16 cellular contexts compared by ENCODE assay signal in genomic region chr7:88141025-88141424, GRCh38.
A peak's percentile ranks its signal among the peaks of the same experiment; 100 is the strongest.
DNase-seq lines count a peak whose midpoint lies in the region; TF ChIP-seq lines count a peak whose summit lies in the region.
"Had no signal": no experiment of that assay in that cellular context is flagged by ENCODE, and none has a peak within 500 bp of the region (broad histone marks: within the 10 kb centered on the region; RNA-seq: fewer than 3 reads in every experiment).

No MANE protein-coding gene starts in this region.

- H3K9me3 Mint-ChIP-seq in Calu3 (ENCODE audit: low read depth, unreplicated experiment) (no peaks in the 10 kb centered on the region), endothelial cell (ENCODE audit: unreplicated experiment) (no peaks in the 10 kb centered on the region), nephron progenitor cell (no peaks in the 10 kb centered on the region)
- H3K9me3 Mint-ChIP-seq: activated CD4-positive, alpha-beta T cell treated with anti-CD3 and anti-CD28 coated beads, Interleukin-2, amount 10 ng/mL, durations not matched to agents 24 days and 14 days; activated T-cell treated with anti-CD3 and anti-CD28 coated beads, Interleukin-2, amount 50 U/mL, for 24 hours; T-cell had no signal

- H4K20me1 ChIP-seq in osteoblast (ENCODE audit: insufficient read depth, low read length) = no peaks in the 10 kb centered on the region

- intact Hi-C loops in Calu3 (cut with micrococcal nuclease; ENCODE audit: unreplicated experiment) = no loop called here

- H3K4me1 ChIP-seq in NT2/D1 (ENCODE audit: insufficient read depth, insufficient read length) (no peaks in the 10 kb centered on the region), osteoblast (ENCODE audit: insufficient read depth, low read length) (no peaks in the 10 kb centered on the region)
- H3K4me1 ChIP-seq: HAP-1, heart left ventricle had no signal

- no peaks in the 10 kb centered on the region for H3K36me3 Mint-ChIP-seq in Calu3 (ENCODE audit: insufficient read depth, unreplicated experiment)
- H3K36me3 Mint-ChIP-seq in endothelial cell (ENCODE audit: low read depth, unreplicated experiment) = no peaks in the 10 kb centered on the region
- H3K36me3 Mint-ChIP-seq in nephron progenitor cell (ENCODE audit: low read depth) = no peaks in the 10 kb centered on the region

- H3K36me3 ChIP-seq in NT2/D1 (ENCODE audit: insufficient read depth, insufficient read length, low read length) (no peaks in the 10 kb centered on the region), osteoblast (ENCODE audit: insufficient read depth, low read length) (no peaks in the 10 kb centered on the region)
- H3K36me3 ChIP-seq: HAP-1, heart left ventricle, neutrophil had no signal

- DNase-seq in Calu3 (peak; percentile 29), NT2/D1 (ENCODE audit: low read depth, low spot score) (peak; percentile 15), endothelial cell (ENCODE audit: low spot score) (peak; percentile 4), nephron progenitor cell (peak; percentile 17), anterior cingulate cortex (lab: John Stamatoyannopoulos, UW) (no peak), osteoblast (ENCODE audit: insufficient read length, low spot score, missing footprints) (no peak), mesenteric fat pad (ENCODE audit: low spot score) (no peak), DMS153 (lab: John Stamatoyannopoulos, UW) (no peak)
- DNase-seq: activated CD4-positive, alpha-beta T cell treated with anti-CD3 and anti-CD28 coated beads, Interleukin-2, amount 10 ng/mL, durations not matched to agents 24 days and 14 days; activated T-cell treated with anti-CD3 and anti-CD28 coated beads, Interleukin-2, amount 50 U/mL, for 24 hours; heart left ventricle; NCI-H2171; T-cell had no signal

- TF ChIP-seq CTCF in Calu3 (IDR thresholded peaks at IDR 0.05; ENCODE audit: unreplicated experiment) = no peak
- no peak for TF ChIP-seq CTCF in endothelial cell (IDR thresholded peaks at IDR 0.05; ENCODE audit: unreplicated experiment)
- no peak for TF ChIP-seq CTCF in nephron progenitor cell (IDR thresholded peaks at IDR 0.05)
- TF ChIP-seq CTCF in osteoblast (IDR thresholded peaks at IDR 0.05; ENCODE audit: extremely low read depth, low read depth, low read length) = no peak

- H3K9ac ChIP-seq in NT2/D1 (ENCODE audit: insufficient read length, low read depth) = no peak overlapping the region

- no peaks in the 10 kb centered on the region for H3K79me2 ChIP-seq in osteoblast (ENCODE audit: insufficient read depth, low read length)

- H3K27ac ChIP-seq in osteoblast (ENCODE audit: low read depth, low read length) = no peak overlapping the region
- H3K27ac ChIP-seq: heart left ventricle, neutrophil had no signal

- no peak overlapping the region for H3K4me3 ChIP-seq in NT2/D1 (ENCODE audit: insufficient read length, low read depth)
- no peak overlapping the region for H3K4me3 ChIP-seq in osteoblast (ENCODE audit: insufficient read depth, low read length)
- H3K4me3 ChIP-seq: HAP-1, heart left ventricle, lung had no signal

- H3K27ac Mint-ChIP-seq in Calu3 (ENCODE audit: unreplicated experiment) (no peak overlapping the region), endothelial cell (ENCODE audit: unreplicated experiment) (peak overlapping the region; percentile 84), nephron progenitor cell (peak overlapping the region; percentile 96)
- H3K27ac Mint-ChIP-seq: activated CD4-positive, alpha-beta T cell treated with anti-CD3 and anti-CD28 coated beads, Interleukin-2, amount 10 ng/mL, durations not matched to agents 24 days and 14 days; activated T-cell treated with anti-CD3 and anti-CD28 coated beads, Interleukin-2, amount 50 U/mL, for 24 hours; T-cell had no signal

- no peaks in the 10 kb centered on the region for H3K27me3 Mint-ChIP-seq in Calu3 (ENCODE audit: unreplicated experiment)
- peaks cover 3% of the 10 kb centered on the region for H3K27me3 Mint-ChIP-seq in endothelial cell (ENCODE audit: unreplicated experiment)
- no peaks in the 10 kb centered on the region for H3K27me3 Mint-ChIP-seq in nephron progenitor cell (ENCODE audit: low read depth, poor library complexity)
- H3K27me3 Mint-ChIP-seq: activated CD4-positive, alpha-beta T cell treated with anti-CD3 and anti-CD28 coated beads, Interleukin-2, amount 10 ng/mL, durations not matched to agents 24 days and 14 days; activated T-cell treated with anti-CD3 and anti-CD28 coated beads, Interleukin-2, amount 50 U/mL, for 24 hours; T-cell had no signal

- no TSS peak for BruUV-seq in Calu3 (replicated peaks; lab: Mats Ljungman, UMichigan)

- CTCF ChIA-PET in Calu3 (lab: Charles Lee) = interaction anchor here (1.2 kb wide), 1 partner anchor 29 kb away, joined by 5 read pairs; no protein-coding TSS in a partner anchor

- H3K4me3 Mint-ChIP-seq in Calu3 (ENCODE audit: low read depth, unreplicated experiment) (no peak overlapping the region), endothelial cell (ENCODE audit: unreplicated experiment) (no peak overlapping the region), nephron progenitor cell (no peak overlapping the region)
- H3K4me3 Mint-ChIP-seq: activated CD4-positive, alpha-beta T cell treated with anti-CD3 and anti-CD28 coated beads, Interleukin-2, amount 10 ng/mL, durations not matched to agents 24 days and 14 days; activated T-cell treated with anti-CD3 and anti-CD28 coated beads, Interleukin-2, amount 50 U/mL, for 24 hours; T-cell had no signal

- no peak overlapping the region for H3K4me2 ChIP-seq in osteoblast (ENCODE audit: insufficient read depth, low read length)

- H3K4me1 Mint-ChIP-seq in Calu3 (ENCODE audit: low read depth, unreplicated experiment) (peaks cover 11% of the 10 kb centered on the region), endothelial cell (ENCODE audit: unreplicated experiment) (peaks cover 8% of the 10 kb centered on the region), nephron progenitor cell (peaks cover 13% of the 10 kb centered on the region)
- H3K4me1 Mint-ChIP-seq: activated CD4-positive, alpha-beta T cell treated with anti-CD3 and anti-CD28 coated beads, Interleukin-2, amount 10 ng/mL, durations not matched to agents 24 days and 14 days; T-cell had no signal

- no peak overlapping the region for H2AFZ ChIP-seq in osteoblast (ENCODE audit: low read length)

- H3K9me3 ChIP-seq in NT2/D1 (ENCODE audit: insufficient read depth, low read length) (no peaks in the 10 kb centered on the region), osteoblast (ENCODE audit: low read depth, low read length) (no peaks in the 10 kb centered on the region)
- H3K9me3 ChIP-seq: HAP-1, heart left ventricle, neutrophil had no signal

- H3K27me3 ChIP-seq in NT2/D1 (ENCODE audit: insufficient read depth, insufficient read length) (no peaks in the 10 kb centered on the region), osteoblast (ENCODE audit: insufficient read depth, low read length) (no peaks in the 10 kb centered on the region)
- H3K27me3 ChIP-seq: heart left ventricle, neutrophil had no signal

Comparison
In these comparisons a context has a peak if more than half of its experiments do, and no peak if none do; other contexts are left out.
1. DNase-seq: peak in Calu3 (single experiment), NT2/D1 (single experiment), endothelial cell (single experiment) and nephron progenitor cell (single experiment); none in anterior cingulate cortex (0 of 58), osteoblast (single experiment), mesenteric fat pad (single experiment) and DMS153 (single experiment).